In genomic region chr3:112778298-112779008, GRCh38 we compare ENCODE assay signal across 1 cellular context.
TF ChIP-seq lines count a peak whose summit lies in the region.

No MANE protein-coding gene starts in this region.

TF ChIP-seq in WTC11, 78 proteins besides CTCF, POLR2A, EP300 and RAD21 (continued from another document):
- TF ChIP-seq ATF2 (CRISPR knock-in tag; IDR thresholded peaks at IDR 0.05; ENCODE audit: borderline replicate concordance, low read depth) (no peak), ZNF219 (CRISPR knock-in tag; IDR thresholded peaks at IDR 0.05; ENCODE audit: borderline replicate concordance) (no peak), ZSCAN18 (CRISPR knock-in tag; IDR thresholded peaks at IDR 0.05) (no peak), KAT7 (CRISPR knock-in tag; IDR thresholded peaks at IDR 0.05; ENCODE audit: borderline replicate concordance) (no peak), ZNF232 (CRISPR knock-in tag; IDR thresholded peaks at IDR 0.05) (no peak)
